ENCODE assay signal across 19 cellular contexts in genomic region chr14:90620540-90621204, GRCh38.
DNase-seq lines count a peak whose midpoint lies in the region; ATAC-seq and TF ChIP-seq lines count a peak whose summit lies in the region.
"Had no signal": no experiment of that assay in that cellular context is flagged by ENCODE, and none has a peak within 500 bp of the region (broad histone marks: within the 10 kb centered on the region; RNA-seq: fewer than 3 reads in every experiment).

No MANE protein-coding gene starts in this region.

- H3K36me3 Mint-ChIP-seq in nephron progenitor cell (ENCODE audit: low read depth) = peaks cover 13% of the 10 kb centered on the region
- H3K36me3 Mint-ChIP-seq: natural killer cell treated with Interleukin-12 subunit alpha and Interleukin-12 subunit beta and Interleukin-15 and Interleukin-18, amount 100 ng/mL, for 72 hours had no signal

- H3K4me3 Mint-ChIP-seq in nephron progenitor cell = no peak overlapping the region
- H3K4me3 Mint-ChIP-seq: activated B cell treated with CpG ODN at 0.5 μM for 24 hours; activated CD8-positive, alpha-beta T cell treated with anti-CD3 and anti-CD28 coated beads, Interleukin-2, amount 10 ng/mL, durations not matched to agents 7 days and 5 days; GM23338; mesothelial cell of epicardium; natural killer cell treated with Interleukin-12 subunit alpha and Interleukin-12 subunit beta and Interleukin-15 and Interleukin-18, amount 100 ng/mL, for 72 hours; T-helper 2 cell treated with Interferon-gamma antibody and Interleukin-4, amounts not matched to agents 5 μg/mL and 100 μg/mL, for 36 hours had no signal

- H3K9me3 Mint-ChIP-seq in nephron progenitor cell = no peaks in the 10 kb centered on the region
- H3K9me3 Mint-ChIP-seq: activated B cell treated with CpG ODN at 0.5 μM for 24 hours; GM23338; mesothelial cell of epicardium; natural killer cell treated with Interleukin-12 subunit alpha and Interleukin-12 subunit beta and Interleukin-15 and Interleukin-18, amount 100 ng/mL, for 72 hours; T-helper 2 cell treated with Interferon-gamma antibody and Interleukin-4, amounts not matched to agents 5 μg/mL and 100 μg/mL, for 36 hours had no signal

- peaks cover 18% of the 10 kb centered on the region for H3K27me3 Mint-ChIP-seq in nephron progenitor cell (ENCODE audit: low read depth, poor library complexity)
- H3K27me3 Mint-ChIP-seq: activated B cell treated with CpG ODN at 0.5 μM for 24 hours had no signal

- TF ChIP-seq CTCF in nephron progenitor cell (IDR thresholded peaks at IDR 0.05) = no peak

- DNase-seq in G401 (ENCODE audit: low spot score) = peak; percentile 82
- peak; percentile 67 for DNase-seq in NCI-H2029 treated with DMSO at 0.1 percent for 48 hours (lab: John Stamatoyannopoulos, UW)
- DNase-seq in astrocyte of the hippocampus (ENCODE audit: low read depth, low spot score) = peak; percentile 60
- DNase-seq in nephron progenitor cell = no peak
- no peak for DNase-seq in islet precursor cell
- DNase-seq in GM19238 (ENCODE audit: insufficient read length, low spot score) = no peak
- DNase-seq in activated CD4-positive, CD25-positive, alpha-beta regulatory T cell (lab: John Stamatoyannopoulos, UW) = no peak
- DNase-seq: activated B cell treated with CpG ODN at 0.5 μM for 24 hours; activated CD8-positive, alpha-beta T cell treated with anti-CD3 and anti-CD28 coated beads, Interleukin-2, amount 10 ng/mL, durations not matched to agents 7 days and 5 days; activated gamma-delta T cell; cortex of kidney; EL; heart left ventricle had no signal

- no peak for ATAC-seq in HG03025 (IDR thresholded peaks at IDR 0.05; ENCODE audit: low FRiP score, unreplicated experiment)
- ATAC-seq: activated CD8-positive, alpha-beta T cell treated with anti-CD3 and anti-CD28 coated beads, Interleukin-2, amount 10 ng/mL, durations not matched to agents 7 days and 5 days; GM23338; left lobe of liver; natural killer cell treated with Interleukin-12 subunit alpha and Interleukin-12 subunit beta and Interleukin-15 and Interleukin-18, amount 100 ng/mL, for 72 hours had no signal

- in situ Hi-C loops in G401 (cut with HindIII; ENCODE audit: low sequenced_read_pairs) = no loop called here

- H3K4me1 Mint-ChIP-seq in nephron progenitor cell = peaks cover 34% of the 10 kb centered on the region
- H3K4me1 Mint-ChIP-seq: activated B cell treated with CpG ODN at 0.5 μM for 24 hours had no signal

- peak overlapping the region; percentile 31 for H3K27ac Mint-ChIP-seq in nephron progenitor cell
- H3K27ac Mint-ChIP-seq: activated B cell treated with CpG ODN at 0.5 μM for 24 hours; activated CD8-positive, alpha-beta T cell treated with anti-CD3 and anti-CD28 coated beads, Interleukin-2, amount 10 ng/mL, durations not matched to agents 7 days and 5 days; GM23338; mesothelial cell of epicardium; natural killer cell treated with Interleukin-12 subunit alpha and Interleukin-12 subunit beta and Interleukin-15 and Interleukin-18, amount 100 ng/mL, for 72 hours; T-helper 2 cell treated with Interferon-gamma antibody and Interleukin-4, amounts not matched to agents 5 μg/mL and 100 μg/mL, for 36 hours had no signal

Comparison
In these comparisons a context has a peak if more than half of its experiments do, and no peak if none do; other contexts are left out.
1. DNase-seq: peak in G401 (single experiment), NCI-H2029 treated with DMSO at 0.1 percent for 48 hours (single experiment) and astrocyte of the hippocampus (single experiment); none in nephron progenitor cell (single experiment), islet precursor cell (single experiment), GM19238 (single experiment) and activated CD4-positive, CD25-positive, alpha-beta regulatory T cell (0 of 4).